ENCODE assay signal across 11 cellular contexts in genomic region chr2:54240515-54241219, GRCh38. TPM values are rescaled to one million over a fixed set of nuclear protein-coding genes. Genes with fewer than 3 reads are reported as not detected.
DNase-seq lines count a peak whose midpoint lies in the region; ATAC-seq and TF ChIP-seq lines count a peak whose summit lies in the region.
"Had no signal": no experiment of that assay in that cellular context is flagged by ENCODE, and none has a peak within 500 bp of the region (broad histone marks: within the 10 kb centered on the region; RNA-seq: fewer than 3 reads in every experiment).

No MANE protein-coding gene starts in this region.

- H2BK15ac ChIP-seq in mesendoderm (replicated peaks; ENCODE audit: low read depth), result no peak overlapping the region

- H3K4me2 ChIP-seq in mesendoderm (ENCODE audit: low read length), result no peak overlapping the region

- peaks cover 1% of the 10 kb centered on the region for H3K27me3 Mint-ChIP-seq in glutamatergic neuron (ENCODE audit: unreplicated experiment)
- H3K27me3 Mint-ChIP-seq in activated CD8-positive, alpha-beta T cell treated with anti-CD3 and anti-CD28 coated beads for 36 hours, result no peaks in the 10 kb centered on the region
- H3K27me3 Mint-ChIP-seq: activated CD4-positive, alpha-beta T cell treated with anti-CD3 and anti-CD28 coated beads for 36 hours; central memory CD8-positive, alpha-beta T cell had no signal

- no peak overlapping the region for H2BK5ac ChIP-seq in mesendoderm (ENCODE audit: low read length)

- no peak for TF ChIP-seq EP300 in esophagus muscularis mucosa (IDR thresholded peaks at IDR 0.05)

- no peaks in the 10 kb centered on the region for H3K36me3 ChIP-seq in esophagus muscularis mucosa
- no peaks in the 10 kb centered on the region for H3K36me3 ChIP-seq in mesendoderm (ENCODE audit: control insufficient read depth, insufficient read depth, low read length)
- H3K36me3 ChIP-seq in upper lobe of right lung, result no peaks in the 10 kb centered on the region
- H3K36me3 ChIP-seq: spleen had no signal

- peak overlapping the region; percentile 72 to 80 (median 76) for H3K27ac ChIP-seq in esophagus muscularis mucosa (replicated peaks in 1 of 4)
- no peak overlapping the region for H3K27ac ChIP-seq in mesendoderm (ENCODE audit: low read depth, low read length)
- peak overlapping the region; percentile 14 for H3K27ac ChIP-seq in upper lobe of right lung

- no peak overlapping the region for H4K5ac ChIP-seq in mesendoderm (ENCODE audit: low read length)

- TF ChIP-seq CTCF in esophagus muscularis mucosa (IDR thresholded peaks at IDR 0.05), result no peak
- TF ChIP-seq CTCF in upper lobe of right lung (IDR thresholded peaks at IDR 0.05), result no peak
- no peak for TF ChIP-seq CTCF in glutamatergic neuron (IDR thresholded peaks at IDR 0.05; ENCODE audit: partially characterized antibody, unreplicated experiment)
- TF ChIP-seq CTCF in activated CD8-positive, alpha-beta T cell treated with anti-CD3 and anti-CD28 coated beads for 36 hours (IDR thresholded peaks at IDR 0.05), result no peak

- intact Hi-C loops in esophagus muscularis mucosa (cut with DNase I) (no loop called here), upper lobe of right lung (cut with DNase I) (no loop called here)
- intact Hi-C loops in activated CD8-positive, alpha-beta T cell treated with anti-CD3 and anti-CD28 coated beads for 36 hours (cut with micrococcal nuclease), result no loop called here

- TF ChIP-seq POLR2A in esophagus muscularis mucosa (IDR thresholded peaks at IDR 0.05; ENCODE audit: low read depth), result no peak

- H3K4me3 Mint-ChIP-seq in glutamatergic neuron (ENCODE audit: unreplicated experiment), result no peak overlapping the region
- no peak overlapping the region for H3K4me3 Mint-ChIP-seq in activated CD8-positive, alpha-beta T cell treated with anti-CD3 and anti-CD28 coated beads for 36 hours
- H3K4me3 Mint-ChIP-seq: activated CD4-positive, alpha-beta T cell treated with anti-CD3 and anti-CD28 coated beads for 36 hours; central memory CD8-positive, alpha-beta T cell had no signal

- 35% methylated on average over 4 of the region's 4 CpGs for WGBS in esophagus muscularis mucosa
- no CpG with 5 or more reads among the region's 4 CpGs for whole genome bisulfite sequencing in mesendoderm (ENCODE audit: extremely low coverage, insufficient coverage, low lambda C conversion rate)

- H3K36me3 Mint-ChIP-seq in glutamatergic neuron (ENCODE audit: unreplicated experiment), result peaks cover 9% of the 10 kb centered on the region
- peaks cover 1% of the 10 kb centered on the region for H3K36me3 Mint-ChIP-seq in activated CD8-positive, alpha-beta T cell treated with anti-CD3 and anti-CD28 coated beads for 36 hours (ENCODE audit: low read depth)

- ATAC-seq in upper lobe of right lung, result no peak
- no peak for ATAC-seq in activated CD8-positive, alpha-beta T cell treated with anti-CD3 and anti-CD28 coated beads for 36 hours
- ATAC-seq: activated CD4-positive, alpha-beta T cell treated with anti-CD3 and anti-CD28 coated beads for 36 hours had no signal

- no peaks in the 10 kb centered on the region for H3K27me3 ChIP-seq in esophagus muscularis mucosa
- H3K27me3 ChIP-seq in mesendoderm (ENCODE audit: insufficient read depth, low read length, poor library complexity), result no peaks in the 10 kb centered on the region
- H3K27me3 ChIP-seq in upper lobe of right lung, result no peaks in the 10 kb centered on the region
- H3K27me3 ChIP-seq: spleen had no signal

- no peaks in the 10 kb centered on the region for H3K79me2 ChIP-seq in mesendoderm (ENCODE audit: control insufficient read depth, insufficient read depth, low read length)

- H3K4me1 ChIP-seq in esophagus muscularis mucosa (peaks cover 15 to 33% (median 31%) of the 10 kb centered on the region in 4 donors), mesendoderm (ENCODE audit: control insufficient read depth, low read depth, low read length) (no peaks in the 10 kb centered on the region), upper lobe of right lung (peaks cover 7% of the 10 kb centered on the region)
- H3K4me1 ChIP-seq: spleen had no signal

- no peak overlapping the region for H4K8ac ChIP-seq in mesendoderm (ENCODE audit: low read depth, low read length)

- H3K4ac ChIP-seq in mesendoderm (ENCODE audit: low read depth, low read length), result no peak overlapping the region

- no peaks in the 10 kb centered on the region for H3K79me1 ChIP-seq in mesendoderm (ENCODE audit: low read length)

- H3K9me3 ChIP-seq in esophagus muscularis mucosa, result no peaks in the 10 kb centered on the region
- H3K9me3 ChIP-seq in upper lobe of right lung, result no peaks in the 10 kb centered on the region

- POLR2A ChIA-PET in activated CD8-positive, alpha-beta T cell treated with anti-CD3 and anti-CD28 coated beads for 36 hours (lab: Charles Lee), result no interaction called here

- H2BK120ac ChIP-seq in mesendoderm (ENCODE audit: low read depth, low read length), result no peak overlapping the region

- CTCF ChIA-PET in activated CD8-positive, alpha-beta T cell treated with anti-CD3 and anti-CD28 coated beads for 36 hours (lab: Charles Lee), result no interaction called here

- DNase-seq in LHCN-M2 (ENCODE audit: low read depth) (peak; percentile 90), esophagus muscularis mucosa (ENCODE audit: extremely low spot score) (no peak), mesendoderm (peak; percentile 43), upper lobe of right lung (no peak), glutamatergic neuron (no peak), CD1c-positive myeloid dendritic cell (ENCODE audit: extremely low spot score) (no peak)
- no peak for DNase-seq in activated CD8-positive, alpha-beta T cell treated with anti-CD3 and anti-CD28 coated beads for 36 hours
- DNase-seq: activated CD4-positive, alpha-beta T cell treated with anti-CD3 and anti-CD28 coated beads for 36 hours; NCI-H1092 treated with DMSO at 0.1 percent for 48 hours; spleen had no signal

- no peak overlapping the region for H3K56ac ChIP-seq in mesendoderm (ENCODE audit: low read length)

- no peaks in the 10 kb centered on the region for H3K9me3 Mint-ChIP-seq in glutamatergic neuron (ENCODE audit: unreplicated experiment)
- H3K9me3 Mint-ChIP-seq in activated CD8-positive, alpha-beta T cell treated with anti-CD3 and anti-CD28 coated beads for 36 hours, result no peaks in the 10 kb centered on the region

- H3K23ac ChIP-seq in mesendoderm (ENCODE audit: low read length), result no peak overlapping the region

- H2AK5ac ChIP-seq in mesendoderm (ENCODE audit: low read length), result no peak overlapping the region

- peaks cover 4% of the 10 kb centered on the region for H3K4me1 Mint-ChIP-seq in glutamatergic neuron (ENCODE audit: low read depth, unreplicated experiment)
- H3K4me1 Mint-ChIP-seq in activated CD8-positive, alpha-beta T cell treated with anti-CD3 and anti-CD28 coated beads for 36 hours (ENCODE audit: low read depth), result no peaks in the 10 kb centered on the region
- H3K4me1 Mint-ChIP-seq: activated CD4-positive, alpha-beta T cell treated with anti-CD3 and anti-CD28 coated beads for 36 hours; central memory CD8-positive, alpha-beta T cell had no signal

- no peak overlapping the region for H3K4me3 ChIP-seq in esophagus muscularis mucosa
- H3K4me3 ChIP-seq in mesendoderm (ENCODE audit: low read length), result no peak overlapping the region
- H3K4me3 ChIP-seq in upper lobe of right lung, result no peak overlapping the region
- H3K4me3 ChIP-seq: spleen had no signal

- no peak overlapping the region for H3K9ac ChIP-seq in mesendoderm (ENCODE audit: low read length)

- H3K27ac Mint-ChIP-seq in glutamatergic neuron (ENCODE audit: unreplicated experiment), result no peak overlapping the region
- H3K27ac Mint-ChIP-seq in activated CD8-positive, alpha-beta T cell treated with anti-CD3 and anti-CD28 coated beads for 36 hours, result no peak overlapping the region
- H3K27ac Mint-ChIP-seq: activated CD4-positive, alpha-beta T cell treated with anti-CD3 and anti-CD28 coated beads for 36 hours had no signal

- no peak overlapping the region for H3K18ac ChIP-seq in mesendoderm (ENCODE audit: low read length)

RNA-seq across cellular contexts. Expression of gene TSPYL6, which starts 15.4 kb away (rescaled TPM):
- not detected in 2 replicates for total RNA-seq in LHCN-M2 (2014; rRNA removed)
- polyA plus RNA-seq in LHCN-M2 (2012), result not detected
- not detected for total RNA-seq in esophagus muscularis mucosa
- polyA plus RNA-seq in mesendoderm (2013, experiment 1 of 2), result not detected
- not detected for polyA plus RNA-seq in mesendoderm (2013, experiment 2 of 2)
- total RNA-seq in upper lobe of right lung, result not detected
- 0.27 TPM for total RNA-seq in glutamatergic neuron (ENCODE audit: unreplicated experiment)
- not detected for total RNA-seq in activated CD8-positive, alpha-beta T cell treated with anti-CD3 and anti-CD28 coated beads for 36 hours
- total RNA-seq: activated CD4-positive, alpha-beta T cell treated with anti-CD3 and anti-CD28 coated beads for 36 hours had no signal
- polyA plus RNA-seq: spleen had no signal

Comparison
In these comparisons a context has a peak if more than half of its experiments do, and no peak if none do; other contexts are left out.
1. DNase-seq: peak in LHCN-M2 (single experiment) and mesendoderm (single experiment); none in esophagus muscularis mucosa (single experiment), upper lobe of right lung (single experiment), glutamatergic neuron (single experiment), CD1c-positive myeloid dendritic cell (single experiment) and activated CD8-positive, alpha-beta T cell treated with anti-CD3 and anti-CD28 coated beads for 36 hours (single experiment).